In genomic region chr5:19987594-19988345, GRCh38 we compare ENCODE assay signal across 1 cellular context.
TF ChIP-seq lines count a peak whose summit lies in the region.

Gene CDH18 (minus strand): TSS chr5:19988200. CDS start chr5:19838986, 149,214 bp downstream.

TF ChIP-seq in A549, 52 proteins besides CTCF, POLR2A, EP300 and RAD21 (continued from another document):
- no peak for TF ChIP-seq REST (IDR thresholded peaks at IDR 0.05)
- no peak for TF ChIP-seq FOSB (CRISPR knock-in tag; IDR thresholded peaks at IDR 0.05)
- no peak for TF ChIP-seq ZFP36 (IDR thresholded peaks at IDR 0.05; ENCODE audit: borderline replicate concordance, partially characterized antibody)
- TF ChIP-seq RARB (CRISPR knock-in tag; IDR thresholded peaks at IDR 0.05): no peak
- no peak for TF ChIP-seq ESRRA (IDR thresholded peaks at IDR 0.05; ENCODE audit: borderline replicate concordance, low read length)
- TF ChIP-seq EHF (CRISPR knock-in tag; IDR thresholded peaks at IDR 0.05): no peak
- TF ChIP-seq RNF2 (IDR thresholded peaks at IDR 0.05; ENCODE audit: borderline replicate concordance, low read depth): no peak
- TF ChIP-seq ZSCAN20 (CRISPR knock-in tag; IDR thresholded peaks at IDR 0.05): no peak
- no peak for TF ChIP-seq MYC (IDR thresholded peaks at IDR 0.05; ENCODE audit: borderline replicate concordance, low read length)
- no peak for TF ChIP-seq GATA3 (IDR thresholded peaks at IDR 0.05; ENCODE audit: borderline replicate concordance)
- TF ChIP-seq KDM1A (IDR thresholded peaks at IDR 0.05; ENCODE audit: low read depth): no peak
- no peak for TF ChIP-seq HOXB5 (CRISPR knock-in tag; IDR thresholded peaks at IDR 0.05)
- no peak for TF ChIP-seq CHD4 (IDR thresholded peaks at IDR 0.05; ENCODE audit: borderline replicate concordance)
- no peak for TF ChIP-seq ATOH8 (CRISPR knock-in tag; IDR thresholded peaks at IDR 0.05; ENCODE audit: low read depth)
- no peak for TF ChIP-seq USF2 (IDR thresholded peaks at IDR 0.05)
- no peak for TF ChIP-seq FOXS1 (CRISPR knock-in tag; IDR thresholded peaks at IDR 0.05)
- TF ChIP-seq FOSL2 (IDR thresholded peaks at IDR 0.05): no peak
- no peak for TF ChIP-seq FOSL2 (CRISPR knock-in tag; IDR thresholded peaks at IDR 0.05)
- no peak for TF ChIP-seq MAFK (IDR thresholded peaks at IDR 0.05; ENCODE audit: partially characterized antibody)
- no peak for TF ChIP-seq HMGXB4 (CRISPR knock-in tag; IDR thresholded peaks at IDR 0.05; ENCODE audit: borderline replicate concordance)
